In the genomic region with DNA sequence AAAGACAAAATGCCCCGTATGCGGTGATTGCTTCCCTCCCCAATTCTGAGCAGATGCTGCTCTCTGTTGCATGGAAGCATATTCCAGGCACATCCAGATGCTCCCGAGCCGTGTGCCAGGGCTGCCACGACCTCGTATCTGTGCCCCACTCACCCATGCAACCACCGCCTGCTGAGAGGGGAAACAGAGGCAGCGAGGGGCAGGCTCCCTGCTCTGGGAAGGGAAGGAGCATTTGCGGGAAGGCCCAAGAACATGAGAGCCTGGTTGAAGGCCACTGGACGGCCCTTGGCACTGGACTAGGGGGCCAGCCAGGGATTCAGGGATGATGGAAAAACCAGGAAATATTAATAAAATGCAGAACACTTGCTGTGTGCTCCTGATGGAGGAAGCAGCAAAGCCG, we compare ENCODE assay signal across 21 cellular contexts.
"Had no signal": no experiment of that assay in that cellular context is flagged by ENCODE, and none has a peak within 500 bp of the region (broad histone marks: within the 10 kb centered on the region; RNA-seq: fewer than 3 reads in every experiment).

No MANE protein-coding gene starts in this region.

- H3K9ac ChIP-seq: parathyroid adenoma had no signal

- H3K27ac ChIP-seq: coronary artery, heart left ventricle, left lung, lower lobe of right lung, parathyroid adenoma, skin epidermis, testis, tibial nerve had no signal

- H3K9me3 ChIP-seq: heart left ventricle, left lung, lower lobe of right lung, testis, tibial nerve had no signal

- H3K4me3 ChIP-seq: coronary artery, heart left ventricle, left lung, lower lobe of right lung, skin epidermis, testis, tibial nerve had no signal

- DNase-seq: caudate nucleus; effector CD4-positive, alpha-beta T cell; endodermal cell; foreskin melanocyte; hypothalamus; lower lobe of right lung; mesenchymal stem cell; midbrain; occipital lobe; stimulated activated CD4-positive, alpha-beta T cell treated with anti-CD3 and anti-CD28 coated beads, Interleukin-2, amount 100 ng/mL, for 24 hours; stimulated activated CD4-positive, alpha-beta T cell treated with anti-CD3 and anti-CD28 coated beads, Interleukin-4, amount 100 ng/mL, for 4 hours; stimulated activated naive B cell treated with anti-CD40 and anti-IgM and Interleukin-4, amounts not matched to agents 10 μg/mL and 1 μg/mL and 100 μg/mL, for 72 hours; stimulated activated naive CD8-positive, alpha-beta T cell treated with anti-CD3 and anti-CD28 coated beads, Interleukin-15, amount 100 ng/mL, for 72 hours; testis had no signal

- H3K4me3 Mint-ChIP-seq: endodermal cell; stimulated activated naive B cell treated with anti-CD40 and anti-IgM and Interleukin-4, amounts not matched to agents 10 μg/mL and 1 μg/mL and 100 μg/mL, for 72 hours; stimulated activated naive CD8-positive, alpha-beta T cell treated with anti-CD3 and anti-CD28 coated beads, Interleukin-15, amount 100 ng/mL, for 72 hours had no signal

- ATAC-seq: heart left ventricle; left lung; lower lobe of right lung; sciatic nerve; stimulated activated naive B cell treated with anti-CD40 and anti-IgM and Interleukin-4, amounts not matched to agents 10 μg/mL and 1 μg/mL and 100 μg/mL, for 72 hours; stimulated activated naive CD8-positive, alpha-beta T cell treated with anti-CD3 and anti-CD28 coated beads, Interleukin-15, amount 100 ng/mL, for 72 hours had no signal

- H3K9me3 Mint-ChIP-seq: endodermal cell; stimulated activated naive B cell treated with anti-CD40 and anti-IgM and Interleukin-4, amounts not matched to agents 10 μg/mL and 1 μg/mL and 100 μg/mL, for 72 hours; stimulated activated naive CD8-positive, alpha-beta T cell treated with anti-CD3 and anti-CD28 coated beads, Interleukin-15, amount 100 ng/mL, for 72 hours had no signal

- H3K4me1 Mint-ChIP-seq: endodermal cell; stimulated activated naive CD8-positive, alpha-beta T cell treated with anti-CD3 and anti-CD28 coated beads, Interleukin-15, amount 100 ng/mL, for 72 hours had no signal

- H3K27ac Mint-ChIP-seq: endodermal cell; stimulated activated naive B cell treated with anti-CD40 and anti-IgM and Interleukin-4, amounts not matched to agents 10 μg/mL and 1 μg/mL and 100 μg/mL, for 72 hours; stimulated activated naive CD8-positive, alpha-beta T cell treated with anti-CD3 and anti-CD28 coated beads, Interleukin-15, amount 100 ng/mL, for 72 hours had no signal

- H3K36me3 Mint-ChIP-seq: stimulated activated naive B cell treated with anti-CD40 and anti-IgM and Interleukin-4, amounts not matched to agents 10 μg/mL and 1 μg/mL and 100 μg/mL, for 72 hours had no signal

- H3K27me3 ChIP-seq: heart left ventricle, left lung, testis, tibial nerve had no signal
